ENCODE assay signal across 17 cellular contexts in the genomic region with DNA sequence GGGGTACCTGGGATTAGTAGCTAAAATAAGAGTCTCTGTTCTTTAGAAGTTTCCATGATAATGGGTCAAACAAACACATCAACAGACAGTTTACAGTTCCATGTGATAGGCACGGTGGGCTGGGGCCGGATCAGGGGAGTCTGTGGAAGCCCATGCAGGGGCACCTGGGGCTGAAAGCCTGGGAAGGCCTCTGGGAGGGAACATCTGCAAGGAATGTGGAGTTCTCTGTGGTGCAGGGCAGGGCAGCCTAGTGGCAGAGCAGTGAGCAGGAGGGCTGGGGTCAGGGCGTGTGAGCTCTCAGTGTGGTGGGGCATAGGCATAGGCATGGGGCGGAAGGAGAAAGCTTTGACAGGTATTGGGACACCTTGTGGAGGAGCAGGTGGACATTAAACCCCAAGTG.
DNase-seq lines count a peak whose midpoint lies in the region; ATAC-seq, FAIRE-seq and TF ChIP-seq lines count a peak whose summit lies in the region.
"Had no signal": no experiment of that assay in that cellular context is flagged by ENCODE, and none has a peak within 500 bp of the region (broad histone marks: within the 10 kb centered on the region; RNA-seq: fewer than 3 reads in every experiment).

No MANE protein-coding gene starts in this region.

- DNase-seq in A549 (ENCODE audit: low read depth in 1 of 2, low spot score in 1 of 2) (no peak), H9 (peak; percentile 44), H1 (ENCODE audit: low read depth in 1 of 2, low spot score in 2 of 2) (peak; percentile 2 to 45), iPS-NIHi11 (ENCODE audit: low spot score) (peak; percentile 23), OCI-M1 (lab: John Stamatoyannopoulos, UW) (no peak), trophoblast cell (no peak), right lobe of liver (no peak)
- no peak for DNase-seq in activated CD8-positive, alpha-beta memory T cell treated with anti-CD3 and anti-CD28 coated beads, Interleukin-2, amount 10 ng/mL, durations not matched to agents 7 days and 5 days
- DNase-seq: CD4-positive, alpha-beta memory T cell; DMS153; DMS79; GF-D8 had no signal

- H3K4ac ChIP-seq in H9 (ENCODE audit: low read depth, low read length) (no peak overlapping the region), H1 (replicated peaks; ENCODE audit: insufficient read length, low read depth, low read length) (no peak overlapping the region), trophoblast cell (ENCODE audit: low read depth, low read length) (no peak overlapping the region)

- H2BK5ac ChIP-seq in H9 (ENCODE audit: insufficient read length, low read length) (no peak overlapping the region), H1 (ENCODE audit: low read depth, low read length) (no peak overlapping the region), trophoblast cell (ENCODE audit: low read depth, low read length, poor library complexity) (no peak overlapping the region)

- no peaks in the 10 kb centered on the region; a peak in 2 of 7 replicates for H3K36me3 Mint-ChIP-seq in H9 (ENCODE audit: insufficient read depth in 1 of 3, low read depth in 3 of 3)
- H3K36me3 Mint-ChIP-seq in activated CD8-positive, alpha-beta memory T cell treated with anti-CD3 and anti-CD28 coated beads, Interleukin-2, amount 10 ng/mL, durations not matched to agents 7 days and 5 days: no peaks in the 10 kb centered on the region
- H3K36me3 Mint-ChIP-seq: CD14-positive monocyte; CD4-positive, alpha-beta memory T cell had no signal

- no peaks in the 10 kb centered on the region for H4K20me1 ChIP-seq in H9 (ENCODE audit: control insufficient read depth, insufficient read depth, insufficient read length)
- no peaks in the 10 kb centered on the region for H4K20me1 ChIP-seq in H1 (replicated peaks in 1 of 2; ENCODE audit: control insufficient read depth in 1 of 2, insufficient read depth in 2 of 2, low read length in 2 of 2)
- H4K20me1 ChIP-seq: BLaER1 had no signal

- no peak overlapping the region for H3K9ac ChIP-seq in H9 (ENCODE audit: extremely low read depth, insufficient read length, low read length)
- no peak overlapping the region for H3K9ac ChIP-seq in H1 (replicated peaks in 1 of 4; ENCODE audit: extremely low read depth in 1 of 4, low read depth in 3 of 4, low read length in 3 of 4)
- no peak overlapping the region for H3K9ac ChIP-seq in trophoblast cell (ENCODE audit: low read length)
- H3K9ac ChIP-seq: BLaER1, GM23248 had no signal

- no peak overlapping the region for H4K12ac ChIP-seq in trophoblast cell (ENCODE audit: low read depth, low read length)

- WGBS in A549 (ENCODE audit: missing lambda C conversion rate): 56% methylated on average over 2 of the region's 4 CpGs
- WGBS in H9 (ENCODE audit: extremely low coverage, insufficient read length, low lambda C conversion rate): no CpG with 5 or more reads among the region's 4 CpGs
- 55% methylated on average over 4 of the region's 4 CpGs; no CpG with 5 or more reads in 1 of the 2 experiments for WGBS in H1 (ENCODE audit: extremely low coverage in 1 of 2, insufficient coverage in 1 of 2, insufficient read length in 1 of 2, insufficient replicate concordance in 2 of 2, low coverage in 1 of 2, low lambda C conversion rate in 2 of 2, missing lambda C conversion rate in 1 of 2), 2 experiments
- no CpG with 5 or more reads among the region's 4 CpGs for WGBS in trophoblast cell (ENCODE audit: extremely low coverage, insufficient coverage, insufficient read length)
- 37% methylated on average over 2 of the region's 4 CpGs for WGBS in right lobe of liver (ENCODE audit: insufficient coverage, low coverage, low lambda C conversion rate, missing lambda C conversion rate)

- H2BK20ac ChIP-seq in H9 (ENCODE audit: low read depth, low read length, poor library complexity, severe bottlenecking): no peak overlapping the region
- no peak overlapping the region for H2BK20ac ChIP-seq in H1 (ENCODE audit: low read length)

- no peak overlapping the region for H2BK120ac ChIP-seq in H9 (ENCODE audit: low read depth, low read length, poor library complexity, severe bottlenecking)
- H2BK120ac ChIP-seq in H1 (replicated peaks; ENCODE audit: low read depth, low read length): no peak overlapping the region
- H2BK120ac ChIP-seq in trophoblast cell (ENCODE audit: insufficient read depth, low read length, poor library complexity): no peak overlapping the region

- no peak overlapping the region for H3K56ac ChIP-seq in H9 (ENCODE audit: insufficient read length, low read depth, low read length)
- H3K56ac ChIP-seq in H1 (replicated peaks; ENCODE audit: insufficient read length, low read depth, low read length): no peak overlapping the region

- H3K27ac Mint-ChIP-seq in H9: peak overlapping the region; percentile 2 to 45 (median 8); a peak in 1 of 7 replicates
- no peak overlapping the region for H3K27ac Mint-ChIP-seq in activated CD8-positive, alpha-beta memory T cell treated with anti-CD3 and anti-CD28 coated beads, Interleukin-2, amount 10 ng/mL, durations not matched to agents 7 days and 5 days
- H3K27ac Mint-ChIP-seq: CD14-positive monocyte; CD4-positive, alpha-beta memory T cell had no signal

- TF ChIP-seq RAD21 in A549 (conservative IDR thresholded peaks at IDR 0.05 in 1 of 2, IDR thresholded peaks at IDR 0.05 in 1 of 2) (no peak), H1 (IDR thresholded peaks at IDR 0.05 in 1 of 2, conservative IDR thresholded peaks at IDR 0.05 in 1 of 2; ENCODE audit: low read depth in 2 of 2, low read length in 2 of 2) (peak; percentile 10 to 17; a peak in 1 of 4 replicates)

- no peaks in the 10 kb centered on the region for H3K27me3 ChIP-seq in H9 (ENCODE audit: insufficient read depth, low read length)
- H3K27me3 ChIP-seq in H1 (replicated peaks in 1 of 4; ENCODE audit: control insufficient read depth in 3 of 4, extremely low read depth in 1 of 4, insufficient read depth in 3 of 4, low read length in 3 of 4): no peaks in the 10 kb centered on the region
- H3K27me3 ChIP-seq in trophoblast cell (ENCODE audit: insufficient read depth, low read length): no peaks in the 10 kb centered on the region
- H3K27me3 ChIP-seq in right lobe of liver: no peaks in the 10 kb centered on the region
- H3K27me3 ChIP-seq: BLaER1 had no signal

- H3K36me3 ChIP-seq in H1 (ENCODE audit: control insufficient read depth in 2 of 4, insufficient read depth in 4 of 4, low read length in 3 of 4): no peaks in the 10 kb centered on the region
- peaks cover 5 to 6% of the 10 kb centered on the region in 2 experiments for H3K36me3 ChIP-seq in trophoblast cell (ENCODE audit: control insufficient read depth in 1 of 2, insufficient read depth in 2 of 2, low read length in 2 of 2)
- H3K36me3 ChIP-seq in right lobe of liver: no peaks in the 10 kb centered on the region
- H3K36me3 ChIP-seq: BLaER1, HAP-1 had no signal

- H3K18ac ChIP-seq in H9 (ENCODE audit: insufficient read length, low read depth, low read length): no peak overlapping the region
- H3K18ac ChIP-seq in H1 (ENCODE audit: extremely low read depth, low read length): no peak overlapping the region
- no peak overlapping the region for H3K18ac ChIP-seq in trophoblast cell (ENCODE audit: low read length)

- H4K8ac ChIP-seq in H9 (replicated peaks; ENCODE audit: insufficient read length, low read depth, low read length): no peak overlapping the region
- H4K8ac ChIP-seq in H1 (ENCODE audit: extremely low read depth, insufficient read depth, low read length): no peak overlapping the region
- H4K8ac ChIP-seq in trophoblast cell (ENCODE audit: low read depth, low read length): no peak overlapping the region

- H2AFZ ChIP-seq in H9 (ENCODE audit: low read length) (no peak overlapping the region), H1 (ENCODE audit: low read length) (no peak overlapping the region), trophoblast cell (ENCODE audit: insufficient read depth, low read length, poor library complexity) (no peak overlapping the region)
- H2AFZ ChIP-seq: GM23248 had no signal

- ATAC-seq in A549: no peak
- ATAC-seq in activated CD8-positive, alpha-beta memory T cell treated with anti-CD3 and anti-CD28 coated beads, Interleukin-2, amount 10 ng/mL, durations not matched to agents 7 days and 5 days: no peak
- ATAC-seq in right lobe of liver: no peak

- H3K4me2 ChIP-seq in A549 (peak overlapping the region; percentile 28; the same call in 1 of the 3 replicates), H9 (ENCODE audit: insufficient read depth, insufficient read length, low read length) (no peak overlapping the region), H1 (ENCODE audit: insufficient read depth in 1 of 2, low read depth in 2 of 2, low read length in 2 of 2) (no peak overlapping the region), trophoblast cell (ENCODE audit: low read length) (no peak overlapping the region)
- H3K4me2 ChIP-seq: BLaER1 had no signal

- TF ChIP-seq EP300 in A549 (IDR thresholded peaks at IDR 0.05) (no peak), H1 (IDR thresholded peaks at IDR 0.05; ENCODE audit: borderline replicate concordance in 1 of 2, low read depth in 2 of 2, low read length in 2 of 2) (no peak)

- TF ChIP-seq CTCF in A549 (IDR thresholded peaks at IDR 0.05) (no peak), H9 (conservative IDR thresholded peaks at IDR 0.05) (no peak), H1 (IDR thresholded peaks at IDR 0.05; ENCODE audit: control extremely low read depth in 1 of 3, insufficient read depth in 1 of 3, low read depth in 1 of 3, low read length in 3 of 3) (no peak), right lobe of liver (IDR thresholded peaks at IDR 0.05) (no peak)

- H3K27ac ChIP-seq in A549 (peak overlapping the region; percentile 67 to 77; a peak in 5 of 6 replicates), H9 (ENCODE audit: insufficient read length, low read depth, low read length) (no peak overlapping the region), H1 (ENCODE audit: low read depth, low read length) (no peak overlapping the region), trophoblast cell (ENCODE audit: low read depth, low read length) (no peak overlapping the region), right lobe of liver (no peak overlapping the region)
- H3K27ac ChIP-seq: 22Rv1, BLaER1, GM23248 had no signal

- H2AK5ac ChIP-seq in H9 (ENCODE audit: insufficient read length, low read length): no peak overlapping the region
- H2AK5ac ChIP-seq in H1 (ENCODE audit: low read depth, low read length): no peak overlapping the region
- no peak overlapping the region for H2AK5ac ChIP-seq in trophoblast cell (ENCODE audit: low read length)

- H3K23ac ChIP-seq in H9 (ENCODE audit: insufficient read length, low read depth, low read length) (no peak overlapping the region), H1 (ENCODE audit: insufficient read length) (no peak overlapping the region), trophoblast cell (ENCODE audit: low read length) (no peak overlapping the region)

- peaks cover 24% of the 10 kb centered on the region for H3K27me3 Mint-ChIP-seq in H9 (ENCODE audit: low read depth)
- peaks cover 3% of the 10 kb centered on the region for H3K27me3 Mint-ChIP-seq in activated CD8-positive, alpha-beta memory T cell treated with anti-CD3 and anti-CD28 coated beads, Interleukin-2, amount 10 ng/mL, durations not matched to agents 7 days and 5 days

- no peak overlapping the region for H4K5ac ChIP-seq in H9 (ENCODE audit: insufficient read length, low read depth, low read length)
- H4K5ac ChIP-seq in H1 (ENCODE audit: insufficient read length, low read depth, low read length): no peak overlapping the region

- H3K9me3 ChIP-seq in A549 (no peaks in the 10 kb centered on the region), H9 (ENCODE audit: control insufficient read depth, low read depth, low read length) (no peaks in the 10 kb centered on the region), H1 (ENCODE audit: insufficient read depth in 2 of 2, low read depth in 1 of 2, low read length in 1 of 2) (no peaks in the 10 kb centered on the region), trophoblast cell (ENCODE audit: insufficient read depth, low read depth, low read length) (peaks cover 4% of the 10 kb centered on the region), right lobe of liver (no peaks in the 10 kb centered on the region)
- H3K9me3 ChIP-seq: BLaER1, HAP-1 had no signal

- no peak overlapping the region for H3K14ac ChIP-seq in H9 (ENCODE audit: insufficient read depth, low read length)
- no peak overlapping the region for H3K14ac ChIP-seq in H1 (ENCODE audit: insufficient read length)
- H3K14ac ChIP-seq in trophoblast cell (ENCODE audit: low read length): no peak overlapping the region

- no peak overlapping the region for H3K4me3 ChIP-seq in A549
- no peak overlapping the region; a peak in 1 of 8 replicates for H3K4me3 ChIP-seq in H1 (ENCODE audit: extremely low read depth in 1 of 4, insufficient read depth in 2 of 4, low read depth in 3 of 4, low read length in 4 of 4)
- no peak overlapping the region for H3K4me3 ChIP-seq in trophoblast cell (ENCODE audit: low read depth, low read length)
- no peak overlapping the region for H3K4me3 ChIP-seq in right lobe of liver
- H3K4me3 ChIP-seq: BLaER1, GM23248, HAP-1 had no signal

- H3K79me1 ChIP-seq in H9 (ENCODE audit: insufficient read depth, low read depth, low read length, poor library complexity, severe bottlenecking): no peaks in the 10 kb centered on the region
- no peaks in the 10 kb centered on the region for H3K79me1 ChIP-seq in H1 (ENCODE audit: low read depth, low read length)
- peaks cover 2% of the 10 kb centered on the region for H3K79me1 ChIP-seq in trophoblast cell (ENCODE audit: low read length)

- POLR2A ChIA-PET in A549 (lab: Yijun Ruan, JAX) (no interaction called here), H1 (lab: Charles Lee; ENCODE audit: partially characterized antibody) (no interaction called here)

- peaks cover 66% of the 10 kb centered on the region for H3K4me1 ChIP-seq in A549
- H3K4me1 ChIP-seq in H9 (ENCODE audit: insufficient read depth, low read length): no peaks in the 10 kb centered on the region; the same call in 1 of the 2 replicates
- peaks cover 0 to 3% (median 2%) of the 10 kb centered on the region in 4 experiments; a peak in 3 of 7 replicates for H3K4me1 ChIP-seq in H1 (replicated peaks in 1 of 4; ENCODE audit: control insufficient read depth in 3 of 4, insufficient read depth in 4 of 4, low read length in 3 of 4)
- H3K4me1 ChIP-seq in trophoblast cell (ENCODE audit: control insufficient read depth in 1 of 2, insufficient read depth in 2 of 2, low read length in 2 of 2): no peaks in the 10 kb centered on the region
- H3K4me1 ChIP-seq in right lobe of liver: no peaks in the 10 kb centered on the region
- H3K4me1 ChIP-seq: BLaER1, HAP-1 had no signal

- CTCF ChIA-PET in A549 (lab: Yijun Ruan, JAX) (interaction anchor here (1.0 kb wide), 1 partner anchor 8 kb away, joined by 3 read pairs; no protein-coding TSS in a partner anchor), H1 (lab: Charles Lee; ENCODE audit: partially characterized antibody) (interaction anchor here (2.2 kb wide), 1 partner anchor 27 kb away, joined by 5 read pairs; no protein-coding TSS in a partner anchor)
- CTCF ChIA-PET in activated CD8-positive, alpha-beta memory T cell treated with anti-CD3 and anti-CD28 coated beads, Interleukin-2, amount 10 ng/mL, durations not matched to agents 7 days and 5 days (lab: Charles Lee): no interaction called here

- H3K79me2 ChIP-seq in H9 (ENCODE audit: insufficient read depth, low read length) (no peaks in the 10 kb centered on the region), H1 (ENCODE audit: control insufficient read depth in 1 of 2, insufficient read depth in 2 of 2, low read length in 2 of 2) (no peaks in the 10 kb centered on the region), trophoblast cell (ENCODE audit: control insufficient read depth, insufficient read depth, low read length, poor library complexity) (no peaks in the 10 kb centered on the region)

- H4K91ac ChIP-seq in H9 (ENCODE audit: insufficient read length, low read depth, low read length) (no peak overlapping the region), H1 (replicated peaks; ENCODE audit: insufficient read length, low read length) (no peak overlapping the region), trophoblast cell (ENCODE audit: low read depth, low read length) (no peak overlapping the region)

- H2BK12ac ChIP-seq in H9 (ENCODE audit: insufficient read length, low read depth, low read length) (no peak overlapping the region), H1 (ENCODE audit: low read depth, low read length) (no peak overlapping the region; the same call in 1 of the 2 replicates), trophoblast cell (ENCODE audit: low read length) (no peak overlapping the region)

- H3K9me3 Mint-ChIP-seq in H9: no peaks in the 10 kb centered on the region; a peak in 1 of 5 replicates
- no peaks in the 10 kb centered on the region for H3K9me3 Mint-ChIP-seq in activated CD8-positive, alpha-beta memory T cell treated with anti-CD3 and anti-CD28 coated beads, Interleukin-2, amount 10 ng/mL, durations not matched to agents 7 days and 5 days (ENCODE audit: low read depth)

- H3K4me3 Mint-ChIP-seq in H9: peak overlapping the region in 1 of 2 experiments; percentile 18; a peak in 1 of 5 replicates
- no peak overlapping the region for H3K4me3 Mint-ChIP-seq in activated CD8-positive, alpha-beta memory T cell treated with anti-CD3 and anti-CD28 coated beads, Interleukin-2, amount 10 ng/mL, durations not matched to agents 7 days and 5 days
- H3K4me3 Mint-ChIP-seq: CD14-positive monocyte; CD4-positive, alpha-beta memory T cell had no signal

- TF ChIP-seq POLR2A in A549 (IDR thresholded peaks at IDR 0.05; ENCODE audit: low read length) (no peak), H1 (IDR thresholded peaks at IDR 0.05; ENCODE audit: control extremely low read depth in 1 of 2, low read depth in 2 of 2, low read length in 2 of 2) (no peak), right lobe of liver (IDR thresholded peaks at IDR 0.05) (no peak)

- H2BK15ac ChIP-seq in H9 (ENCODE audit: low read depth, low read length) (no peak overlapping the region), H1 (ENCODE audit: low read length) (no peak overlapping the region)

- no peak for FAIRE-seq in A549 (lab: Jason Lieb, UNC)
- no peak for FAIRE-seq in H1 (lab: Jason Lieb, UNC)

- no peak overlapping the region for H3T11ph ChIP-seq in H9 (ENCODE audit: low read length)

- H3K4me1 Mint-ChIP-seq in H9: peaks cover 30 to 39% of the 10 kb centered on the region in 2 experiments
- no peaks in the 10 kb centered on the region for H3K4me1 Mint-ChIP-seq in activated CD8-positive, alpha-beta memory T cell treated with anti-CD3 and anti-CD28 coated beads, Interleukin-2, amount 10 ng/mL, durations not matched to agents 7 days and 5 days
- H3K4me1 Mint-ChIP-seq: CD14-positive monocyte; CD4-positive, alpha-beta memory T cell had no signal

- intact Hi-C loops in right lobe of liver (cut with DNase I): no loop called here

- H3K23me2 ChIP-seq in H9 (ENCODE audit: insufficient read length, low read depth, low read length, poor library complexity, severe bottlenecking): no peaks in the 10 kb centered on the region
- H3K23me2 ChIP-seq in H1 (ENCODE audit: low read depth, low read length): no peaks in the 10 kb centered on the region

Comparison
In these comparisons a context has a peak if more than half of its experiments do, and no peak if none do; other contexts are left out.
1. DNase-seq: peak in H9 (single experiment), H1 (2 of 2) and iPS-NIHi11 (single experiment); none in A549 (0 of 2), OCI-M1 (single experiment), trophoblast cell (0 of 2), activated CD8-positive, alpha-beta memory T cell treated with anti-CD3 and anti-CD28 coated beads, Interleukin-2, amount 10 ng/mL, durations not matched to agents 7 days and 5 days (single experiment) and right lobe of liver (0 of 3).
2. H3K27ac ChIP-seq: peak in A549 (2 of 2); none in H9 (single experiment), H1 (single experiment), trophoblast cell (single experiment) and right lobe of liver (0 of 3).